34 cellular contexts compared by ENCODE assay signal in the genomic region with DNA sequence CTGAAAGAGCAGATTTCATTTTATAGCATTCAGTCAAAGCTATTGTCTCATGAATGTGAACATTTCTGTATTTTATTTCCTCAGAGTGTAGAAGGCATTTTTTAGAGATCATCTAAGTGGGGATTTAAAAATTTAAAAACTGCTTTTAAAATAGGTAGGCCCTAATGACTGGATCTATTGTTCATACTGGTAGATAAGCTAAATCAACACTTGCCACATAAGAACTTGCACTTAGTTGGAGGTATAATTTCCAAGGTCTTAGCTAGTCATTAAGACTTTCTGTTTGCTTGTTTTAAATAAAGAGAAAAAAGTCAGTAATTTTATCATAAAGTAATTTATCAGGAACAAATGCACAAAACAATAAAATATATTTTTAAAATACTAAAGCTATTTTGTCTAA.
"Had no signal": no experiment of that assay in that cellular context is flagged by ENCODE, and none has a peak within 500 bp of the region (broad histone marks: within the 10 kb centered on the region; RNA-seq: fewer than 3 reads in every experiment).

No MANE protein-coding gene starts in this region.

- H3K27ac ChIP-seq: KMS-11 had no signal

- H3K27me3 ChIP-seq: MG63 had no signal

- DNase-seq: Karpas-422, Kasumi-1, KG1, MG63, MM.1S, MV-4-11, NCI-H1048, NCI-H1092, NCI-H1092 treated with DMSO at 0.1 percent for 48 hours, NCI-H1105, NCI-H1105 treated with DMSO at 0.1 percent for 48 hours, NCI-H1417, NCI-H1417 treated with DMSO at 0.1 percent for 48 hours, NCI-H1436, NCI-H1436 treated with DMSO at 0.1 percent for 48 hours, NCI-H1694, NCI-H1694 treated with DMSO at 0.1 percent for 48 hours, NCI-H187, NCI-H187 treated with DMSO at 0.1 percent for 48 hours, NCI-H2029, NCI-H2029 treated with DMSO at 0.1 percent for 48 hours, NCI-H2081 treated with DMSO at 0.1 percent for 48 hours, NCI-H2107, NCI-H2171, NCI-H2171 treated with DMSO at 0.1 percent for 48 hours, NCI-H2227 treated with DMSO at 0.1 percent for 48 hours, NCI-H226, NCI-H345, NCI-H446, NCI-H446 treated with DMSO at 0.1 percent for 48 hours, NCI-H510A, NCI-H510A treated with DMSO at 0.1 percent for 48 hours, NCI-H524 treated with DMSO at 0.1 percent for 48 hours had no signal

- H3K4me3 ChIP-seq: MG63 had no signal

- H3K9me3 ChIP-seq: MG63 had no signal

- H3K36me3 ChIP-seq: MG63 had no signal
